15 cellular contexts compared by ENCODE assay signal in the genomic region with DNA sequence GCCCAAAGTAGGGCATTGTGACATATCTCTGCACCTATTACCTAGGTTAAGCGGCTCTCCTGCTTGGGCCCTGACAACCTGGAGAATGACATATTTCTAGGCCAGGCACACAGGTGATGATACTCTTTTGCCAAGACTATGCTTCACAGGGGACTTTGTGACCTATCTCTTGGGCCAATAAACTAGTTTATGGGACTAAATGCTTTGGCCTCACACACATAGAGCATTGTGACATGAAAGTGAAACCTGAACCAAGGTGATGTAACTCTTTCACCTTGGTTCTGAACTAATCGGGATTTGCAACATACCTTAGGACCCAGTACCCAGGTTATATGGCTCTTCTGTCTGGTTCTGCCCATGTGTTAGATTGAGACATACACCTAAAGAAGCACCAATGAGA. TPM values are rescaled to one million over a fixed set of nuclear protein-coding genes. Genes with fewer than 3 reads are reported as not detected.
"Had no signal": no experiment of that assay in that cellular context is flagged by ENCODE, and none has a peak within 500 bp of the region (broad histone marks: within the 10 kb centered on the region; RNA-seq: fewer than 3 reads in every experiment).

No MANE protein-coding gene starts in this region.

RNA-seq across cellular contexts. Expression of a gene that starts 19.0 kb away (rescaled TPM):
- total RNA-seq: activated B cell treated with CpG ODN at 0.5 μM for 24 hours; activated CD4-positive, alpha-beta memory T cell treated with anti-CD3 and anti-CD28 coated beads for 36 hours; activated CD4-positive, alpha-beta memory T cell treated with anti-CD3 and anti-CD28 coated beads, Interleukin-2, amount 10 ng/mL, durations not matched to agents 7 days and 5 days; activated CD4-positive, alpha-beta T cell treated with anti-CD3 and anti-CD28 coated beads for 36 hours; activated CD4-positive, alpha-beta T cell treated with anti-CD3 and anti-CD28 coated beads, Interleukin-2, amount 10 ng/mL, durations not matched to agents 24 days and 14 days; activated CD4-positive, alpha-beta T cell treated with anti-CD3 and anti-CD28 coated beads, Interleukin-2, amount 10 ng/mL, durations not matched to agents 7 days and 5 days; activated CD8-positive, alpha-beta memory T cell treated with anti-CD3 and anti-CD28 coated beads for 36 hours; activated CD8-positive, alpha-beta memory T cell treated with anti-CD3 and anti-CD28 coated beads, Interleukin-2, amount 10 ng/mL, durations not matched to agents 7 days and 5 days; activated CD8-positive, alpha-beta T cell treated with anti-CD3 and anti-CD28 coated beads for 36 hours; activated CD8-positive, alpha-beta T cell treated with anti-CD3 and anti-CD28 coated beads, Interleukin-2, amount 10 ng/mL, durations not matched to agents 7 days and 5 days; T-cell; T-helper 1 cell treated with Interleukin-12 subunit alpha and Interleukin-12 subunit beta and Interleukin-4 antibody, amounts not matched to agents 30 ng/mL and 1 ng/mL, for 36 hours; T-helper 17 cell; T-helper 2 cell treated with Interferon-gamma antibody and Interleukin-4, amounts not matched to agents 100 ng/mL and 5 ng/mL, for 36 hours; WTC11 had no signal
